20 cellular contexts compared by ENCODE assay signal in genomic region chr6:158398252-158399024, GRCh38.
"Had no signal": no experiment of that assay in that cellular context is flagged by ENCODE, and none has a peak within 500 bp of the region (broad histone marks: within the 10 kb centered on the region; RNA-seq: fewer than 3 reads in every experiment).

No MANE protein-coding gene starts in this region.

- H3K9me3 ChIP-seq: neutrophil, ovary, tibial artery had no signal

- ATAC-seq: activated CD4-positive, alpha-beta T cell treated with anti-CD3 and anti-CD28 coated beads for 36 hours; activated naive CD8-positive, alpha-beta T cell treated with anti-CD3 and anti-CD28 coated beads, Interleukin-2, amount 50 U/mL, for 24 hours; activated T-cell treated with anti-CD3 and anti-CD28 coated beads, Interleukin-2, amount 50 U/mL, for 4 hours; natural killer cell; sciatic nerve had no signal

- H3K27ac ChIP-seq: neutrophil, ovary, tibial artery had no signal

- H3K4me3 ChIP-seq: lung, ovary, tibial artery had no signal

- DNase-seq: activated B cell treated with CpG ODN at 0.5 μM for 24 hours; activated CD4-positive, alpha-beta T cell treated with anti-CD3 and anti-CD28 coated beads for 36 hours; activated CD4-positive, alpha-beta T cell treated with anti-CD3 and anti-CD28 coated beads, Interleukin-2, amount 50 U/mL, for 48 hours; activated CD8-positive, alpha-beta memory T cell treated with anti-CD3 and anti-CD28 coated beads, Interleukin-2, amount 50 U/mL, for 48 hours; activated effector memory CD4-positive, alpha-beta T cell treated with Interleukin-2 at 50 U/mL for 16 hours; activated naive CD4-positive, alpha-beta T cell treated with anti-CD3 and anti-CD28 coated beads, Interleukin-2, amount 50 U/mL, for 16 hours; activated naive CD8-positive, alpha-beta T cell treated with anti-CD3 and anti-CD28 coated beads, Interleukin-2, amount 50 U/mL, for 24 hours; activated T-cell treated with anti-CD3 and anti-CD28 coated beads, Interleukin-2, amount 50 U/mL, for 4 hours; anterior cingulate cortex; central memory CD4-positive, alpha-beta T cell; kidney; natural killer cell; ovary; small intestine; stimulated activated naive B cell treated with anti-CD40 and anti-IgM and Interleukin-4, amounts not matched to agents 10 μg/mL and 1 μg/mL and 100 μg/mL, for 72 hours; T1000; tibial artery had no signal

- H3K36me3 ChIP-seq: neutrophil, ovary, tibial artery had no signal

- H3K27me3 ChIP-seq: neutrophil, ovary, tibial artery had no signal

- FAIRE-seq: kidney, small intestine had no signal
